ENCODE assay signal across 11 cellular contexts in the genomic region with DNA sequence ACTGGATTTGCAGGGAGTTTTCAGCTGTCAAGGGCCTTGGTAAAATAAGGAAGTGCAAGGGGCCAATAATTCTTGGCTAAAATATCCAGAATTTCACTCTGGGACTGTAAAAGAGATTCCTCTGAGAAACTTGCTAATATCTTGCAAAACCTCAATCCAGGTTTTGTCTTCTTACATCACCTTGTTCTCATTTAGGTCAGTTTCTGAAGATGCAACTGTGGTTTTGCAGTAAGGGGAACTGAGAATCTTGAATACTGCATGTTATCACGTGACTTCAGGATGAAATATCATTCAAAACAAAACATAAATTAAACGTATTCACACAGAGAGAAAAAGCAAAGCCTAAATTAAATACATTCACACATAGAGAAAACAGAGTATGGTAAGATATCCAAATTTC. TPM values are rescaled to one million over a fixed set of nuclear protein-coding genes. Genes with fewer than 3 reads are reported as not detected.
DNase-seq lines count a peak whose midpoint lies in the region; ATAC-seq and TF ChIP-seq lines count a peak whose summit lies in the region.
"Had no signal": no experiment of that assay in that cellular context is flagged by ENCODE, and none has a peak within 500 bp of the region (broad histone marks: within the 10 kb centered on the region; RNA-seq: fewer than 3 reads in every experiment).

No MANE protein-coding gene starts in this region.

- H3K36me3 ChIP-seq in upper lobe of right lung, result no peaks in the 10 kb centered on the region
- H3K36me3 ChIP-seq: heart left ventricle had no signal

- H3K27ac Mint-ChIP-seq in activated T-helper 17 cell treated with anti-CD3 and anti-CD28 coated beads, Interleukin-2, amount 50 U/mL, for 72 hours, result no peak overlapping the region

- H3K27me3 ChIP-seq in upper lobe of right lung, result no peaks in the 10 kb centered on the region
- H3K27me3 ChIP-seq: heart left ventricle had no signal

- H3K4me3 ChIP-seq in upper lobe of right lung, result no peak overlapping the region
- H3K4me3 ChIP-seq: heart left ventricle had no signal

- intact Hi-C loops in upper lobe of right lung (cut with DNase I), result loop anchor here (10.0 kb wide), 1 partner anchor 409 kb away; a partner anchor contains a TSS

- H3K27ac ChIP-seq in upper lobe of right lung, result no peak overlapping the region
- H3K27ac ChIP-seq: heart left ventricle had no signal

- H3K36me3 Mint-ChIP-seq in activated T-helper 17 cell treated with anti-CD3 and anti-CD28 coated beads, Interleukin-2, amount 50 U/mL, for 72 hours (ENCODE audit: low read depth), result no peaks in the 10 kb centered on the region

- no peaks in the 10 kb centered on the region for H3K4me1 ChIP-seq in upper lobe of right lung

- TF ChIP-seq CTCF in upper lobe of right lung (IDR thresholded peaks at IDR 0.05), result no peak

- H3K9me3 ChIP-seq in upper lobe of right lung, result no peaks in the 10 kb centered on the region
- H3K9me3 ChIP-seq: heart left ventricle had no signal

- H3K4me3 Mint-ChIP-seq in activated T-helper 17 cell treated with anti-CD3 and anti-CD28 coated beads, Interleukin-2, amount 50 U/mL, for 72 hours, result no peak overlapping the region

- H3K9me3 Mint-ChIP-seq in activated T-helper 17 cell treated with anti-CD3 and anti-CD28 coated beads, Interleukin-2, amount 50 U/mL, for 72 hours, result no peaks in the 10 kb centered on the region

- peak; percentile 77 for ATAC-seq in GM18867 (IDR thresholded peaks at IDR 0.05; ENCODE audit: unreplicated experiment)
- peak; percentile 78 for ATAC-seq in GM21529 (IDR thresholded peaks at IDR 0.05; ENCODE audit: unreplicated experiment)
- peak; percentile 50 for ATAC-seq in HG03196 (IDR thresholded peaks at IDR 0.05; ENCODE audit: unreplicated experiment)
- ATAC-seq in activated T-helper 17 cell treated with anti-CD3 and anti-CD28 coated beads, Interleukin-2, amount 50 U/mL, for 72 hours (replicated peaks), result peak; percentile 45
- no peak for ATAC-seq in upper lobe of right lung
- ATAC-seq in SK-N-SH treated with all-trans-retinoic acid at 6 μM for 48 hours, result no peak
- ATAC-seq: heart left ventricle had no signal

- DNase-seq in ecto neural progenitor cell (ENCODE audit: low spot score), result no peak
- no peak for DNase-seq in upper lobe of right lung
- no peak for DNase-seq in KG1 (lab: John Stamatoyannopoulos, UW)
- DNase-seq: activated T-cell treated with anti-CD3 and anti-CD28 coated beads, Interleukin-2, amount 50 U/mL, for 48 hours; DND-41; heart left ventricle had no signal

- H3K4me1 Mint-ChIP-seq in activated T-helper 17 cell treated with anti-CD3 and anti-CD28 coated beads, Interleukin-2, amount 50 U/mL, for 72 hours, result peaks cover 12% of the 10 kb centered on the region

- no peaks in the 10 kb centered on the region for H3K27me3 Mint-ChIP-seq in activated T-helper 17 cell treated with anti-CD3 and anti-CD28 coated beads, Interleukin-2, amount 50 U/mL, for 72 hours

TF ChIP-seq in SK-N-SH treated with all-trans-retinoic acid at 6 μM for 48 hours, 23 proteins besides CTCF, POLR2A, EP300 and RAD21:
- TF ChIP-seq ZNF565 (CRISPR knock-in tag; conservative IDR thresholded peaks at IDR 0.05; ENCODE audit: low read depth) (no peak), RARB (CRISPR knock-in tag; IDR thresholded peaks at IDR 0.05) (no peak), GLIS3 (CRISPR knock-in tag; IDR thresholded peaks at IDR 0.05) (no peak), ISL1 (CRISPR knock-in tag; IDR thresholded peaks at IDR 0.05) (no peak), ZC3H10 (CRISPR knock-in tag; IDR thresholded peaks at IDR 0.05) (no peak), BACH2 (CRISPR knock-in tag; IDR thresholded peaks at IDR 0.05; ENCODE audit: borderline replicate concordance) (no peak), SNAI2 (CRISPR knock-in tag; IDR thresholded peaks at IDR 0.05) (no peak), ZFP30 (CRISPR knock-in tag; IDR thresholded peaks at IDR 0.05) (no peak), CSDC2 (CRISPR knock-in tag; IDR thresholded peaks at IDR 0.05) (no peak), ZFP3 (CRISPR knock-in tag; IDR thresholded peaks at IDR 0.05) (no peak), ZNF8 (CRISPR knock-in tag; IDR thresholded peaks at IDR 0.05) (no peak), PPARA (CRISPR knock-in tag; IDR thresholded peaks at IDR 0.05; ENCODE audit: borderline replicate concordance) (no peak)
- TF ChIP-seq, protein P1, sequence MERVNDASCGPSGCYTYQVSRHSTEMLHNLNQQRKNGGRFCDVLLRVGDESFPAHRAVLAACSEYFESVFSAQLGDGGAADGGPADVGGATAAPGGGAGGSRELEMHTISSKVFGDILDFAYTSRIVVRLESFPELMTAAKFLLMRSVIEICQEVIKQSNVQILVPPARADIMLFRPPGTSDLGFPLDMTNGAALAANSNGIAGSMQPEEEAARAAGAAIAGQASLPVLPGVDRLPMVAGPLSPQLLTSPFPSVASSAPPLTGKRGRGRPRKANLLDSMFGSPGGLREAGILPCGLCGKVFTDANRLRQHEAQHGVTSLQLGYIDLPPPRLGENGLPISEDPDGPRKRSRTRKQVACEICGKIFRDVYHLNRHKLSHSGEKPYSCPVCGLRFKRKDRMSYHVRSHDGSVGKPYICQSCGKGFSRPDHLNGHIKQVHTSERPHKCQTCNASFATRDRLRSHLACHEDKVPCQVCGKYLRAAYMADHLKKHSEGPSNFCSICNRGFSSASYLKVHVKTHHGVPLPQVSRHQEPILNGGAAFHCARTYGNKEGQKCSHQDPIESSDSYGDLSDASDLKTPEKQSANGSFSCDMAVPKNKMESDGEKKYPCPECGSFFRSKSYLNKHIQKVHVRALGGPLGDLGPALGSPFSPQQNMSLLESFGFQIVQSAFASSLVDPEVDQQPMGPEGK (CRISPR knock-in tag; IDR thresholded peaks at IDR 0.05; ENCODE audit: borderline replicate concordance), result no peak
- TF ChIP-seq, protein P2, sequence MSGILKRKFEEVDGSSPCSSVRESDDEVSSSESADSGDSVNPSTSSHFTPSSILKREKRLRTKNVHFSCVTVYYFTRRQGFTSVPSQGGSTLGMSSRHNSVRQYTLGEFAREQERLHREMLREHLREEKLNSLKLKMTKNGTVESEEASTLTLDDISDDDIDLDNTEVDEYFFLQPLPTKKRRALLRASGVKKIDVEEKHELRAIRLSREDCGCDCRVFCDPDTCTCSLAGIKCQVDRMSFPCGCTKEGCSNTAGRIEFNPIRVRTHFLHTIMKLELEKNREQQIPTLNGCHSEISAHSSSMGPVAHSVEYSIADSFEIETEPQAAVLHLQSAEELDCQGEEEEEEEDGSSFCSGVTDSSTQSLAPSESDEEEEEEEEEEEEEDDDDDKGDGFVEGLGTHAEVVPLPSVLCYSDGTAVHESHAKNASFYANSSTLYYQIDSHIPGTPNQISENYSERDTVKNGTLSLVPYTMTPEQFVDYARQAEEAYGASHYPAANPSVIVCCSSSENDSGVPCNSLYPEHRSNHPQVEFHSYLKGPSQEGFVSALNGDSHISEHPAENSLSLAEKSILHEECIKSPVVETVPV (CRISPR knock-in tag; IDR thresholded peaks at IDR 0.05), result no peak
- TF ChIP-seq, protein P3, sequence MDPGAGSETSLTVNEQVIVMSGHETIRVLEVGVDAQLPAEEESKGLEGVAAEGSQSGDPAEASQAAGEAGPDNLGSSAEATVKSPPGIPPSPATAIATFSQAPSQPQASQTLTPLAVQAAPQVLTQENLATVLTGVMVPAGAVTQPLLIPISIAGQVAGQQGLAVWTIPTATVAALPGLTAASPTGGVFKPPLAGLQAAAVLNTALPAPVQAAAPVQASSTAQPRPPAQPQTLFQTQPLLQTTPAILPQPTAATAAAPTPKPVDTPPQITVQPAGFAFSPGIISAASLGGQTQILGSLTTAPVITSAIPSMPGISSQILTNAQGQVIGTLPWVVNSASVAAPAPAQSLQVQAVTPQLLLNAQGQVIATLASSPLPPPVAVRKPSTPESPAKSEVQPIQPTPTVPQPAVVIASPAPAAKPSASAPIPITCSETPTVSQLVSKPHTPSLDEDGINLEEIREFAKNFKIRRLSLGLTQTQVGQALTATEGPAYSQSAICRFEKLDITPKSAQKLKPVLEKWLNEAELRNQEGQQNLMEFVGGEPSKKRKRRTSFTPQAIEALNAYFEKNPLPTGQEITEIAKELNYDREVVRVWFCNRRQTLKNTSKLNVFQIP (CRISPR knock-in tag; IDR thresholded peaks at IDR 0.05; ENCODE audit: borderline replicate concordance, low read depth), result no peak
TF ChIP-seq in SK-N-SH treated with all-trans-retinoic acid at 6 μM for 48 hours: peak in this region for 0.

RNA-seq across cellular contexts. Expression of a gene that starts 35.0 kb away (rescaled TPM):
- total RNA-seq in activated T-helper 17 cell treated with anti-CD3 and anti-CD28 coated beads, Interleukin-2, amount 50 U/mL, for 72 hours, result 10 to 100 TPM; 20.1 to 20.3 TPM
- total RNA-seq in upper lobe of right lung, result 23.9 TPM

Comparison
In these comparisons a context has a peak if more than half of its experiments do, and no peak if none do; other contexts are left out.
1. ATAC-seq: peak in GM18867 (single experiment), GM21529 (single experiment), HG03196 (single experiment) and activated T-helper 17 cell treated with anti-CD3 and anti-CD28 coated beads, Interleukin-2, amount 50 U/mL, for 72 hours (single experiment); none in upper lobe of right lung (single experiment) and SK-N-SH treated with all-trans-retinoic acid at 6 μM for 48 hours (single experiment).